In the genomic region with DNA sequence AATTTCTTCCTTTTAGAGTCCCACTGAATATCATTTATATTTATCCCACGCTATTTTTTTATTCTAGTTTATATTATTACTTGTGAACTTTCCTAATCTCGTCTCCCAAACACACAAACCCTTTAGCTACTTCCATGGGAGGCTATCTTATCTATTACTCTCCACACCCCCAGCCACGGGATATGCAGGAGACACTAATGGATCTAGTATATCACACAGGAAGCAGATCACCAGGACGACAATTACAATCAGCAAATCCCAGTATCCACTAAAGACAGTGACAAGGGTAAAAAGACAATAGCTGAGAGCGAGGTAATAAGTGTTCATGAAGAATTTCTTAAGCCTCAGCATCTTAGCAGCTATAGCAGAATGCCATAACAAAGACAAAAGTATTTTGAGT, we compare ENCODE assay signal across 1 cellular context.
TF ChIP-seq lines count a peak whose summit lies in the region.

No MANE protein-coding gene starts in this region.

TF ChIP-seq in K562, 482 proteins besides CTCF, POLR2A, EP300 and RAD21 (continued from another document and continues in another):
- TF ChIP-seq, protein P1, sequence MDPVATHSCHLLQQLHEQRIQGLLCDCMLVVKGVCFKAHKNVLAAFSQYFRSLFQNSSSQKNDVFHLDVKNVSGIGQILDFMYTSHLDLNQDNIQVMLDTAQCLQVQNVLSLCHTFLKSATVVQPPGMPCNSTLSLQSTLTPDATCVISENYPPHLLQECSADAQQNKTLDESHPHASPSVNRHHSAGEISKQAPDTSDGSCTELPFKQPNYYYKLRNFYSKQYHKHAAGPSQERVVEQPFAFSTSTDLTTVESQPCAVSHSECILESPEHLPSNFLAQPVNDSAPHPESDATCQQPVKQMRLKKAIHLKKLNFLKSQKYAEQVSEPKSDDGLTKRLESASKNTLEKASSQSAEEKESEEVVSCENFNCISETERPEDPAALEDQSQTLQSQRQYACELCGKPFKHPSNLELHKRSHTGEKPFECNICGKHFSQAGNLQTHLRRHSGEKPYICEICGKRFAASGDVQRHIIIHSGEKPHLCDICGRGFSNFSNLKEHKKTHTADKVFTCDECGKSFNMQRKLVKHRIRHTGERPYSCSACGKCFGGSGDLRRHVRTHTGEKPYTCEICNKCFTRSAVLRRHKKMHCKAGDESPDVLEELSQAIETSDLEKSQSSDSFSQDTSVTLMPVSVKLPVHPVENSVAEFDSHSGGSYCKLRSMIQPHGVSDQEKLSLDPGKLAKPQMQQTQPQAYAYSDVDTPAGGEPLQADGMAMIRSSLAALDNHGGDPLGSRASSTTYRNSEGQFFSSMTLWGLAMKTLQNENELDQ (CRISPR knock-in tag; IDR thresholded peaks at IDR 0.05; ENCODE audit: borderline replicate concordance): no peak
- TF ChIP-seq ZBED1 (IDR thresholded peaks at IDR 0.05): no peak
- TF ChIP-seq EP400 (IDR thresholded peaks at IDR 0.05): no peak
- TF ChIP-seq MTA2 (IDR thresholded peaks at IDR 0.05; ENCODE audit: low read depth): peak; percentile 79
- no peak for TF ChIP-seq ZC3H11A (IDR thresholded peaks at IDR 0.05; ENCODE audit: low read depth, low read length)
- TF ChIP-seq, protein P2, sequence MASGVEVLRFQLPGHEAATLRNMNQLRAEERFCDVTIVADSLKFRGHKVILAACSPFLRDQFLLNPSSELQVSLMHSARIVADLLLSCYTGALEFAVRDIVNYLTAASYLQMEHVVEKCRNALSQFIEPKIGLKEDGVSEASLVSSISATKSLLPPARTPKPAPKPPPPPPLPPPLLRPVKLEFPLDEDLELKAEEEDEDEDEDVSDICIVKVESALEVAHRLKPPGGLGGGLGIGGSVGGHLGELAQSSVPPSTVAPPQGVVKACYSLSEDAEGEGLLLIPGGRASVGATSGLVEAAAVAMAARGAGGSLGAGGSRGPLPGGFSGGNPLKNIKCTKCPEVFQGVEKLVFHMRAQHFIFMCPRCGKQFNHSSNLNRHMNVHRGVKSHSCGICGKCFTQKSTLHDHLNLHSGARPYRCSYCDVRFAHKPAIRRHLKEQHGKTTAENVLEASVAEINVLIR (CRISPR knock-in tag; IDR thresholded peaks at IDR 0.05): no peak
- no peak; the same call in 1 of the 2 replicates for TF ChIP-seq CREB1 (IDR thresholded peaks at IDR 0.05)
- TF ChIP-seq CREB1 (CRISPR knock-in tag; IDR thresholded peaks at IDR 0.05): no peak
- TF ChIP-seq, protein P3, sequence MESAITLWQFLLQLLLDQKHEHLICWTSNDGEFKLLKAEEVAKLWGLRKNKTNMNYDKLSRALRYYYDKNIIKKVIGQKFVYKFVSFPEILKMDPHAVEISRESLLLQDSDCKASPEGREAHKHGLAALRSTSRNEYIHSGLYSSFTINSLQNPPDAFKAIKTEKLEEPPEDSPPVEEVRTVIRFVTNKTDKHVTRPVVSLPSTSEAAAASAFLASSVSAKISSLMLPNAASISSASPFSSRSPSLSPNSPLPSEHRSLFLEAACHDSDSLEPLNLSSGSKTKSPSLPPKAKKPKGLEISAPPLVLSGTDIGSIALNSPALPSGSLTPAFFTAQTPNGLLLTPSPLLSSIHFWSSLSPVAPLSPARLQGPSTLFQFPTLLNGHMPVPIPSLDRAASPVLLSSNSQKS (CRISPR knock-in tag; IDR thresholded peaks at IDR 0.05): no peak
- peak; percentile 82 for TF ChIP-seq SMARCA4 (IDR thresholded peaks at IDR 0.05)
- TF ChIP-seq NCOA1 (IDR thresholded peaks at IDR 0.05; ENCODE audit: low read depth): peak; percentile 50; the same call in 1 of the 2 replicates
- no peak for TF ChIP-seq MXI1 (IDR thresholded peaks at IDR 0.05; ENCODE audit: low read depth, low read length)
- no peak for TF ChIP-seq ZNF696 (CRISPR knock-in tag; conservative IDR thresholded peaks at IDR 0.05)
- TF ChIP-seq ARNT (IDR thresholded peaks at IDR 0.05): no peak
- TF ChIP-seq, protein P4, sequence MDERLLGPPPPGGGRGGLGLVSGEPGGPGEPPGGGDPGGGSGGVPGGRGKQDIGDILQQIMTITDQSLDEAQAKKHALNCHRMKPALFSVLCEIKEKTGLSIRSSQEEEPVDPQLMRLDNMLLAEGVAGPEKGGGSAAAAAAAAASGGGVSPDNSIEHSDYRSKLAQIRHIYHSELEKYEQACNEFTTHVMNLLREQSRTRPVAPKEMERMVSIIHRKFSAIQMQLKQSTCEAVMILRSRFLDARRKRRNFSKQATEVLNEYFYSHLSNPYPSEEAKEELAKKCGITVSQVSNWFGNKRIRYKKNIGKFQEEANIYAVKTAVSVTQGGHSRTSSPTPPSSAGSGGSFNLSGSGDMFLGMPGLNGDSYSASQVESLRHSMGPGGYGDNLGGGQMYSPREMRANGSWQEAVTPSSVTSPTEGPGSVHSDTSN (CRISPR knock-in tag; IDR thresholded peaks at IDR 0.05; ENCODE audit: low read depth): no peak
- TF ChIP-seq, protein P4 (tag; conservative IDR thresholded peaks at IDR 0.05; ENCODE audit: low read depth): no peak
- TF ChIP-seq ZBTB17 (CRISPR knock-in tag; IDR thresholded peaks at IDR 0.05): no peak
- TF ChIP-seq SAFB (IDR thresholded peaks at IDR 0.05; ENCODE audit: borderline replicate concordance, low read depth, low read length): no peak
- no peak for TF ChIP-seq TARDBP (IDR thresholded peaks at IDR 0.05)
- TF ChIP-seq, protein P5, sequence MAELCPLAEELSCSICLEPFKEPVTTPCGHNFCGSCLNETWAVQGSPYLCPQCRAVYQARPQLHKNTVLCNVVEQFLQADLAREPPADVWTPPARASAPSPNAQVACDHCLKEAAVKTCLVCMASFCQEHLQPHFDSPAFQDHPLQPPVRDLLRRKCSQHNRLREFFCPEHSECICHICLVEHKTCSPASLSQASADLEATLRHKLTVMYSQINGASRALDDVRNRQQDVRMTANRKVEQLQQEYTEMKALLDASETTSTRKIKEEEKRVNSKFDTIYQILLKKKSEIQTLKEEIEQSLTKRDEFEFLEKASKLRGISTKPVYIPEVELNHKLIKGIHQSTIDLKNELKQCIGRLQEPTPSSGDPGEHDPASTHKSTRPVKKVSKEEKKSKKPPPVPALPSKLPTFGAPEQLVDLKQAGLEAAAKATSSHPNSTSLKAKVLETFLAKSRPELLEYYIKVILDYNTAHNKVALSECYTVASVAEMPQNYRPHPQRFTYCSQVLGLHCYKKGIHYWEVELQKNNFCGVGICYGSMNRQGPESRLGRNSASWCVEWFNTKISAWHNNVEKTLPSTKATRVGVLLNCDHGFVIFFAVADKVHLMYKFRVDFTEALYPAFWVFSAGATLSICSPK (IDR thresholded peaks at IDR 0.05; ENCODE audit: borderline replicate concordance): no peak
- TF ChIP-seq, protein P6, sequence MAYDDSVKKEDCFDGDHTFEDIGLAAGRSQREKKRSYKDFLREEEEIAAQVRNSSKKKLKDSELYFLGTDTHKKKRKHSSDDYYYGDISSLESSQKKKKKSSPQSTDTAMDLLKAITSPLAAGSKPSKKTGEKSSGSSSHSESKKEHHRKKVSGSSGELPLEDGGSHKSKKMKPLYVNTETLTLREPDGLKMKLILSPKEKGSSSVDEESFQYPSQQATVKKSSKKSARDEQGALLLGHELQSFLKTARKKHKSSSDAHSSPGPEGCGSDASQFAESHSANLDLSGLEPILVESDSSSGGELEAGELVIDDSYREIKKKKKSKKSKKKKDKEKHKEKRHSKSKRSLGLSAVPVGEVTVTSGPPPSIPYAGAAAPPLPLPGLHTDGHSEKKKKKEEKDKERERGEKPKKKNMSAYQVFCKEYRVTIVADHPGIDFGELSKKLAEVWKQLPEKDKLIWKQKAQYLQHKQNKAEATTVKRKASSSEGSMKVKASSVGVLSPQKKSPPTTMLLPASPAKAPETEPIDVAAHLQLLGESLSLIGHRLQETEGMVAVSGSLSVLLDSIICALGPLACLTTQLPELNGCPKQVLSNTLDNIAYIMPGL (CRISPR knock-in tag; IDR thresholded peaks at IDR 0.05): no peak
- TF ChIP-seq ZNF316 (IDR thresholded peaks at IDR 0.05): 0 out of 2 replicates have a peak, but pooled peaks have one; percentile 41
- TF ChIP-seq, protein P7, sequence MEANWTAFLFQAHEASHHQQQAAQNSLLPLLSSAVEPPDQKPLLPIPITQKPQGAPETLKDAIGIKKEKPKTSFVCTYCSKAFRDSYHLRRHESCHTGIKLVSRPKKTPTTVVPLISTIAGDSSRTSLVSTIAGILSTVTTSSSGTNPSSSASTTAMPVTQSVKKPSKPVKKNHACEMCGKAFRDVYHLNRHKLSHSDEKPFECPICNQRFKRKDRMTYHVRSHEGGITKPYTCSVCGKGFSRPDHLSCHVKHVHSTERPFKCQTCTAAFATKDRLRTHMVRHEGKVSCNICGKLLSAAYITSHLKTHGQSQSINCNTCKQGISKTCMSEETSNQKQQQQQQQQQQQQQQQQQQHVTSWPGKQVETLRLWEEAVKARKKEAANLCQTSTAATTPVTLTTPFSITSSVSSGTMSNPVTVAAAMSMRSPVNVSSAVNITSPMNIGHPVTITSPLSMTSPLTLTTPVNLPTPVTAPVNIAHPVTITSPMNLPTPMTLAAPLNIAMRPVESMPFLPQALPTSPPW (CRISPR knock-in tag; IDR thresholded peaks at IDR 0.05): no peak
- TF ChIP-seq, protein P8, sequence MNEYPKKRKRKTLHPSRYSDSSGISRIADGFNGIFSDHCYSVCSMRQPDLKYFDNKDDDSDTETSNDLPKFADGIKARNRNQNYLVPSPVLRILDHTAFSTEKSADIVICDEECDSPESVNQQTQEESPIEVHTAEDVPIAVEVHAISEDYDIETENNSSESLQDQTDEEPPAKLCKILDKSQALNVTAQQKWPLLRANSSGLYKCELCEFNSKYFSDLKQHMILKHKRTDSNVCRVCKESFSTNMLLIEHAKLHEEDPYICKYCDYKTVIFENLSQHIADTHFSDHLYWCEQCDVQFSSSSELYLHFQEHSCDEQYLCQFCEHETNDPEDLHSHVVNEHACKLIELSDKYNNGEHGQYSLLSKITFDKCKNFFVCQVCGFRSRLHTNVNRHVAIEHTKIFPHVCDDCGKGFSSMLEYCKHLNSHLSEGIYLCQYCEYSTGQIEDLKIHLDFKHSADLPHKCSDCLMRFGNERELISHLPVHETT (CRISPR knock-in tag; conservative IDR thresholded peaks at IDR 0.05 in 1 of 2, IDR thresholded peaks at IDR 0.05 in 1 of 2): no peak
- no peak for TF ChIP-seq ZNF57 (CRISPR knock-in tag; IDR thresholded peaks at IDR 0.05)
- 0 out of 2 replicates have a peak, but pooled peaks have one; percentile 29 for TF ChIP-seq NBN (IDR thresholded peaks at IDR 0.05; ENCODE audit: low read depth)
- TF ChIP-seq TFAM (CRISPR knock-in tag; conservative IDR thresholded peaks at IDR 0.05): no peak
- TF ChIP-seq ZNF311 (CRISPR knock-in tag; IDR thresholded peaks at IDR 0.05): no peak
- TF ChIP-seq ELF1 (tag; IDR thresholded peaks at IDR 0.05): no peak
- peak; percentile 45 for TF ChIP-seq MEIS2 (IDR thresholded peaks at IDR 0.05; ENCODE audit: partially characterized antibody)
- TF ChIP-seq HMG20B (CRISPR knock-in tag; IDR thresholded peaks at IDR 0.05): no peak
- TF ChIP-seq ZBTB7A (IDR thresholded peaks at IDR 0.05; ENCODE audit: borderline replicate concordance, control insufficient read depth, low read depth, low read length): no peak
- TF ChIP-seq POLR3A (IDR thresholded peaks at IDR 0.05; ENCODE audit: borderline replicate concordance, extremely low read depth, insufficient read depth, insufficient read length): no peak
- TF ChIP-seq KDM2B (CRISPR knock-in tag; IDR thresholded peaks at IDR 0.05): no peak
- TF ChIP-seq, protein P9, sequence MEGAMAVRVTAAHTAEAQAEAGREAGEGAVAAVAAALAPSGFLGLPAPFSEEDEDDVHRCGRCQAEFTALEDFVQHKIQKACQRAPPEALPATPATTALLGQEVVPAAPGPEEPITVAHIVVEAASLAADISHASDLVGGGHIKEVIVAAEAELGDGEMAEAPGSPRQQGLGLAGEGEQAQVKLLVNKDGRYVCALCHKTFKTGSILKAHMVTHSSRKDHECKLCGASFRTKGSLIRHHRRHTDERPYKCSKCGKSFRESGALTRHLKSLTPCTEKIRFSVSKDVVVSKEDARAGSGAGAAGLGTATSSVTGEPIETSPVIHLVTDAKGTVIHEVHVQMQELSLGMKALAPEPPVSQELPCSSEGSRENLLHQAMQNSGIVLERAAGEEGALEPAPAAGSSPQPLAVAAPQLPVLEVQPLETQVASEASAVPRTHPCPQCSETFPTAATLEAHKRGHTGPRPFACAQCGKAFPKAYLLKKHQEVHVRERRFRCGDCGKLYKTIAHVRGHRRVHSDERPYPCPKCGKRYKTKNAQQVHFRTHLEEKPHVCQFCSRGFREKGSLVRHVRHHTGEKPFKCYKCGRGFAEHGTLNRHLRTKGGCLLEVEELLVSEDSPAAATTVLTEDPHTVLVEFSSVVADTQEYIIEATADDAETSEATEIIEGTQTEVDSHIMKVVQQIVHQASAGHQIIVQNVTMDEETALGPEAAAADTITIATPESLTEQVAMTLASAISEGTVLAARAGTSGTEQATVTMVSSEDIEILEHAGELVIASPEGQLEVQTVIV (CRISPR knock-in tag; IDR thresholded peaks at IDR 0.05; ENCODE audit: borderline replicate concordance): no peak
- no peak for TF ChIP-seq ZNF77 (CRISPR knock-in tag; IDR thresholded peaks at IDR 0.05)
- TF ChIP-seq ZNF184 (CRISPR knock-in tag; IDR thresholded peaks at IDR 0.05): no peak
- TF ChIP-seq, protein P10, sequence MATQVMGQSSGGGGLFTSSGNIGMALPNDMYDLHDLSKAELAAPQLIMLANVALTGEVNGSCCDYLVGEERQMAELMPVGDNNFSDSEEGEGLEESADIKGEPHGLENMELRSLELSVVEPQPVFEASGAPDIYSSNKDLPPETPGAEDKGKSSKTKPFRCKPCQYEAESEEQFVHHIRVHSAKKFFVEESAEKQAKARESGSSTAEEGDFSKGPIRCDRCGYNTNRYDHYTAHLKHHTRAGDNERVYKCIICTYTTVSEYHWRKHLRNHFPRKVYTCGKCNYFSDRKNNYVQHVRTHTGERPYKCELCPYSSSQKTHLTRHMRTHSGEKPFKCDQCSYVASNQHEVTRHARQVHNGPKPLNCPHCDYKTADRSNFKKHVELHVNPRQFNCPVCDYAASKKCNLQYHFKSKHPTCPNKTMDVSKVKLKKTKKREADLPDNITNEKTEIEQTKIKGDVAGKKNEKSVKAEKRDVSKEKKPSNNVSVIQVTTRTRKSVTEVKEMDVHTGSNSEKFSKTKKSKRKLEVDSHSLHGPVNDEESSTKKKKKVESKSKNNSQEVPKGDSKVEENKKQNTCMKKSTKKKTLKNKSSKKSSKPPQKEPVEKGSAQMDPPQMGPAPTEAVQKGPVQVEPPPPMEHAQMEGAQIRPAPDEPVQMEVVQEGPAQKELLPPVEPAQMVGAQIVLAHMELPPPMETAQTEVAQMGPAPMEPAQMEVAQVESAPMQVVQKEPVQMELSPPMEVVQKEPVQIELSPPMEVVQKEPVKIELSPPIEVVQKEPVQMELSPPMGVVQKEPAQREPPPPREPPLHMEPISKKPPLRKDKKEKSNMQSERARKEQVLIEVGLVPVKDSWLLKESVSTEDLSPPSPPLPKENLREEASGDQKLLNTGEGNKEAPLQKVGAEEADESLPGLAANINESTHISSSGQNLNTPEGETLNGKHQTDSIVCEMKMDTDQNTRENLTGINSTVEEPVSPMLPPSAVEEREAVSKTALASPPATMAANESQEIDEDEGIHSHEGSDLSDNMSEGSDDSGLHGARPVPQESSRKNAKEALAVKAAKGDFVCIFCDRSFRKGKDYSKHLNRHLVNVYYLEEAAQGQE (CRISPR knock-in tag; IDR thresholded peaks at IDR 0.05; ENCODE audit: low read depth): no peak
- no peak for TF ChIP-seq XRCC3 (IDR thresholded peaks at IDR 0.05)
- TF ChIP-seq PTRF (tag; IDR thresholded peaks at IDR 0.05): no peak
- no peak for TF ChIP-seq RBM39 (optimal IDR thresholded peaks at IDR 0.05; ENCODE audit: low read depth, low read length)
- no peak for TF ChIP-seq PCBP2 (IDR thresholded peaks at IDR 0.05; ENCODE audit: low read depth, low read length, poor library complexity, severe bottlenecking)
- peak; percentile 75 for TF ChIP-seq SMARCE1 (IDR thresholded peaks at IDR 0.05)
